ENCODE assay signal across 9 cellular contexts in genomic region chr7:14507617-14508016, GRCh38.
DNase-seq lines count a peak whose midpoint lies in the region; ATAC-seq, FAIRE-seq and TF ChIP-seq lines count a peak whose summit lies in the region.
"Had no signal": no experiment of that assay in that cellular context is flagged by ENCODE, and none has a peak within 500 bp of the region (broad histone marks: within the 10 kb centered on the region; RNA-seq: fewer than 3 reads in every experiment).

No MANE protein-coding gene starts in this region.

- no peaks in the 10 kb centered on the region for H3K4me1 ChIP-seq in HepG2 (ENCODE audit: insufficient read depth, low read length)
- H3K4me1 ChIP-seq: Caco-2 had no signal

- peak; percentile 90 for DNase-seq in G401 (ENCODE audit: low spot score)
- DNase-seq in NCI-H2081 treated with DMSO at 0.1 percent for 48 hours (lab: John Stamatoyannopoulos, UW), result peak; percentile 75
- peak; percentile 31 for DNase-seq in astrocyte of the cerebellum (ENCODE audit: low read depth)
- DNase-seq in HepG2 (ENCODE audit: low spot score), result no peak
- DNase-seq in AG08396 (ENCODE audit: low spot score), result no peak
- DNase-seq in OCI-M1 (lab: John Stamatoyannopoulos, UW), result no peak
- no peak for DNase-seq in GM20000 (ENCODE audit: low spot score)
- DNase-seq: Caco-2 had no signal

- in situ Hi-C loops in G401 (cut with HindIII; ENCODE audit: low sequenced_read_pairs), result no loop called here
- in situ Hi-C loops in astrocyte of the cerebellum (cut with HindIII; ENCODE audit: low sequenced_read_pairs), result no loop called here
- in situ Hi-C loops in HepG2 (cut with HindIII; ENCODE audit: extremely low pct_ligation_motif_present, low pct_unique_long_range_greater_than_20kb), result no loop called here

- no peak for TF ChIP-seq RAD21 in HepG2 (CRISPR knock-in tag; IDR thresholded peaks at IDR 0.05)

- TF ChIP-seq POLR2A in HepG2 (IDR thresholded peaks at IDR 0.05; ENCODE audit: insufficient read depth in 1 of 2, low read depth in 2 of 2, low read length in 2 of 2), result no peak

- ATAC-seq in HepG2, result no peak
- ATAC-seq in GM19452 (IDR thresholded peaks at IDR 0.05; ENCODE audit: unreplicated experiment), result no peak

- TF ChIP-seq EP300 in HepG2 (IDR thresholded peaks at IDR 0.05; ENCODE audit: low read depth in 2 of 2, low read length in 2 of 2) (no peak), HepG2 (CRISPR knock-in tag; IDR thresholded peaks at IDR 0.05; ENCODE audit: borderline replicate concordance) (no peak)

- H3K9me3 ChIP-seq in HepG2 (ENCODE audit: low read length), result peaks cover 92% of the 10 kb centered on the region
- H3K9me3 ChIP-seq: Caco-2 had no signal

- no peak overlapping the region for H3K4me2 ChIP-seq in HepG2 (ENCODE audit: low read depth, low read length)

- BruUV-seq in HepG2 (replicated peaks; lab: Mats Ljungman, UMichigan), result no TSS peak

- H3K36me3 ChIP-seq in HepG2 (replicated peaks in 1 of 2; ENCODE audit: control insufficient read depth in 1 of 2, insufficient read depth in 2 of 2, low read length in 2 of 2), result no peaks in the 10 kb centered on the region

- H2AFZ ChIP-seq in HepG2 (ENCODE audit: low read length), result no peak overlapping the region

- CTCF ChIA-PET in HepG2 (lab: Yijun Ruan, JAX; ENCODE audit: low intra/inter-chr PET ratio, low total read pairs), result no interaction called here

- TF ChIP-seq CTCF in astrocyte of the cerebellum (IDR thresholded peaks at IDR 0.05; ENCODE audit: low read depth, low read length, missing control alignments) (no peak), HepG2 (CRISPR knock-in tag; IDR thresholded peaks at IDR 0.05) (no peak), GM20000 (IDR thresholded peaks at IDR 0.05; ENCODE audit: extremely low read depth, missing control alignments) (no peak)

- intact Hi-C loops in HepG2 (cut with micrococcal nuclease; ENCODE audit: unreplicated experiment), result loop anchor here (10.0 kb wide), 1 partner anchor 683 kb away; no protein-coding TSS in a partner anchor

- no peak overlapping the region for H3K27ac ChIP-seq in HepG2 (ENCODE audit: extremely low read length, insufficient read depth, low read length)

- POLR2A ChIA-PET in HepG2 (lab: Yijun Ruan, JAX), result no interaction called here

- no peaks in the 10 kb centered on the region for H3K79me2 ChIP-seq in HepG2 (ENCODE audit: insufficient read depth, low read length)

- 2% methylated on average over 3 of the region's 3 CpGs for WGBS in HepG2 (ENCODE audit: low lambda C conversion rate)

- H3K27me3 ChIP-seq in HepG2 (ENCODE audit: control insufficient read depth in 1 of 2, insufficient read depth in 2 of 2, low read length in 2 of 2), result no peaks in the 10 kb centered on the region

- no peak overlapping the region for H3K9ac ChIP-seq in HepG2 (ENCODE audit: insufficient read depth, low read depth, low read length)

- FAIRE-seq in HepG2 (lab: Jason Lieb, UNC), result no peak

- no peaks in the 10 kb centered on the region for H4K20me1 ChIP-seq in HepG2 (ENCODE audit: insufficient read depth, low read length)

- H3K4me3 ChIP-seq in astrocyte of the cerebellum (ENCODE audit: low read depth, low read length) (no peak overlapping the region), HepG2 (replicated peaks in 1 of 3; ENCODE audit: insufficient read depth in 1 of 3, low read depth in 2 of 3, low read length in 3 of 3) (no peak overlapping the region)

TF ChIP-seq in HepG2, 621 proteins besides CTCF, POLR2A, EP300 and RAD21:
- TF ChIP-seq ARNTL (CRISPR knock-in tag; IDR thresholded peaks at IDR 0.05) (no peak), MNT (IDR thresholded peaks at IDR 0.05) (peak; percentile 53), SSRP1 (CRISPR knock-in tag; IDR thresholded peaks at IDR 0.05) (no peak), FOSL1 (CRISPR knock-in tag; IDR thresholded peaks at IDR 0.05; ENCODE audit: borderline replicate concordance) (no peak), THAP7 (CRISPR knock-in tag; IDR thresholded peaks at IDR 0.05) (no peak), MXD1 (CRISPR knock-in tag; IDR thresholded peaks at IDR 0.05) (no peak)
- TF ChIP-seq, protein P1, sequence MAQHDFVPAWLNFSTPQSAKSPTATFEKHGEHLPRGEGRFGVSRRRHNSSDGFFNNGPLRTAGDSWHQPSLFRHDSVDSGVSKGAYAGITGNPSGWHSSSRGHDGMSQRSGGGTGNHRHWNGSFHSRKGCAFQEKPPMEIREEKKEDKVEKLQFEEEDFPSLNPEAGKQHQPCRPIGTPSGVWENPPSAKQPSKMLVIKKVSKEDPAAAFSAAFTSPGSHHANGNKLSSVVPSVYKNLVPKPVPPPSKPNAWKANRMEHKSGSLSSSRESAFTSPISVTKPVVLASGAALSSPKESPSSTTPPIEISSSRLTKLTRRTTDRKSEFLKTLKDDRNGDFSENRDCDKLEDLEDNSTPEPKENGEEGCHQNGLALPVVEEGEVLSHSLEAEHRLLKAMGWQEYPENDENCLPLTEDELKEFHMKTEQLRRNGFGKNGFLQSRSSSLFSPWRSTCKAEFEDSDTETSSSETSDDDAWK (CRISPR knock-in tag; IDR thresholded peaks at IDR 0.05), result no peak
- TF ChIP-seq, protein P2, sequence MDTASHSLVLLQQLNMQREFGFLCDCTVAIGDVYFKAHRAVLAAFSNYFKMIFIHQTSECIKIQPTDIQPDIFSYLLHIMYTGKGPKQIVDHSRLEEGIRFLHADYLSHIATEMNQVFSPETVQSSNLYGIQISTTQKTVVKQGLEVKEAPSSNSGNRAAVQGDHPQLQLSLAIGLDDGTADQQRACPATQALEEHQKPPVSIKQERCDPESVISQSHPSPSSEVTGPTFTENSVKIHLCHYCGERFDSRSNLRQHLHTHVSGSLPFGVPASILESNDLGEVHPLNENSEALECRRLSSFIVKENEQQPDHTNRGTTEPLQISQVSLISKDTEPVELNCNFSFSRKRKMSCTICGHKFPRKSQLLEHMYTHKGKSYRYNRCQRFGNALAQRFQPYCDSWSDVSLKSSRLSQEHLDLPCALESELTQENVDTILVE (CRISPR knock-in tag; IDR thresholded peaks at IDR 0.05), result no peak

Comparison
In these comparisons a context has a peak if more than half of its experiments do, and no peak if none do; other contexts are left out.
1. DNase-seq: peak in G401 (single experiment), NCI-H2081 treated with DMSO at 0.1 percent for 48 hours (single experiment) and astrocyte of the cerebellum (single experiment); none in HepG2 (single experiment), AG08396 (single experiment), OCI-M1 (single experiment) and GM20000 (single experiment).